ENCODE assay signal across 2 cellular contexts in the genomic region with DNA sequence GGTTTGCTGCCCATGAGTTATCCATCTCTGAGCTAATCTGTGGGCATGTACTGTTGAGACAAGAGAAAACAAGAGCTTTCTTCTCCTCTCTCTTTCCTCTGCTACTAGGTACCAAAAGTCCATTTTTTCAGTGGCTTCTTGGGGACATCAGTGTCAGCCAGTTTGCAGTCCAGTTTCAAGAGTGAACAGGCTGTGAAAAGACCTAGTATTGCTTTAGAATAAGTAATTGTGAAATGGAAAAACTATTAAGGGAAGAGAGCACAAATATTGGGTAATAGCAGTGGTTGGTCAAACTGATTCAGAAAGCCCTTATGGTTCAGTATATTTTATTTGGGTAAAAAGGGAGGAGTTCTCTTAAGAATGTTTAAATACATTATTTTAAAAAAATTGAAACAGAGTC.
TF ChIP-seq lines count a peak whose summit lies in the region.

No MANE protein-coding gene starts in this region.

TF ChIP-seq in liver, 16 proteins besides CTCF, POLR2A, EP300 and RAD21 (continued from another document):
- TF ChIP-seq YY1 (IDR thresholded peaks at IDR 0.05), result no peak
- TF ChIP-seq, protein P1, sequence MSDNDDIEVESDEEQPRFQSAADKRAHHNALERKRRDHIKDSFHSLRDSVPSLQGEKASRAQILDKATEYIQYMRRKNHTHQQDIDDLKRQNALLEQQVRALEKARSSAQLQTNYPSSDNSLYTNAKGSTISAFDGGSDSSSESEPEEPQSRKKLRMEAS (IDR thresholded peaks at IDR 0.05), result peak; percentile 14
- TF ChIP-seq, protein P2, sequence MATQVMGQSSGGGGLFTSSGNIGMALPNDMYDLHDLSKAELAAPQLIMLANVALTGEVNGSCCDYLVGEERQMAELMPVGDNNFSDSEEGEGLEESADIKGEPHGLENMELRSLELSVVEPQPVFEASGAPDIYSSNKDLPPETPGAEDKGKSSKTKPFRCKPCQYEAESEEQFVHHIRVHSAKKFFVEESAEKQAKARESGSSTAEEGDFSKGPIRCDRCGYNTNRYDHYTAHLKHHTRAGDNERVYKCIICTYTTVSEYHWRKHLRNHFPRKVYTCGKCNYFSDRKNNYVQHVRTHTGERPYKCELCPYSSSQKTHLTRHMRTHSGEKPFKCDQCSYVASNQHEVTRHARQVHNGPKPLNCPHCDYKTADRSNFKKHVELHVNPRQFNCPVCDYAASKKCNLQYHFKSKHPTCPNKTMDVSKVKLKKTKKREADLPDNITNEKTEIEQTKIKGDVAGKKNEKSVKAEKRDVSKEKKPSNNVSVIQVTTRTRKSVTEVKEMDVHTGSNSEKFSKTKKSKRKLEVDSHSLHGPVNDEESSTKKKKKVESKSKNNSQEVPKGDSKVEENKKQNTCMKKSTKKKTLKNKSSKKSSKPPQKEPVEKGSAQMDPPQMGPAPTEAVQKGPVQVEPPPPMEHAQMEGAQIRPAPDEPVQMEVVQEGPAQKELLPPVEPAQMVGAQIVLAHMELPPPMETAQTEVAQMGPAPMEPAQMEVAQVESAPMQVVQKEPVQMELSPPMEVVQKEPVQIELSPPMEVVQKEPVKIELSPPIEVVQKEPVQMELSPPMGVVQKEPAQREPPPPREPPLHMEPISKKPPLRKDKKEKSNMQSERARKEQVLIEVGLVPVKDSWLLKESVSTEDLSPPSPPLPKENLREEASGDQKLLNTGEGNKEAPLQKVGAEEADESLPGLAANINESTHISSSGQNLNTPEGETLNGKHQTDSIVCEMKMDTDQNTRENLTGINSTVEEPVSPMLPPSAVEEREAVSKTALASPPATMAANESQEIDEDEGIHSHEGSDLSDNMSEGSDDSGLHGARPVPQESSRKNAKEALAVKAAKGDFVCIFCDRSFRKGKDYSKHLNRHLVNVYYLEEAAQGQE (IDR thresholded peaks at IDR 0.05), result no peak
- TF ChIP-seq, protein P3, sequence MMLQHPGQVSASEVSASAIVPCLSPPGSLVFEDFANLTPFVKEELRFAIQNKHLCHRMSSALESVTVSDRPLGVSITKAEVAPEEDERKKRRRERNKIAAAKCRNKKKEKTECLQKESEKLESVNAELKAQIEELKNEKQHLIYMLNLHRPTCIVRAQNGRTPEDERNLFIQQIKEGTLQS (IDR thresholded peaks at IDR 0.05), result no peak
- no peak for TF ChIP-seq FOXA1 (IDR thresholded peaks at IDR 0.05)
- TF ChIP-seq EGR1 (IDR thresholded peaks at IDR 0.05; ENCODE audit: low read depth in 2 of 2), result no peak
- TF ChIP-seq HNF4A (conservative IDR thresholded peaks at IDR 0.05), result peak; percentile 55 to 85
- no peak for TF ChIP-seq TAF1 (conservative IDR thresholded peaks at IDR 0.05)
- peak in 1 of 2 donors; percentile 30 for TF ChIP-seq JUND (IDR thresholded peaks at IDR 0.05)
- no peak for TF ChIP-seq GABPA (IDR thresholded peaks at IDR 0.05 in 1 of 2, conservative IDR thresholded peaks at IDR 0.05 in 1 of 2)

TF ChIP-seq in HepG2, 621 proteins besides CTCF, POLR2A, EP300 and RAD21 (continued from another document):
- TF ChIP-seq, protein P4, sequence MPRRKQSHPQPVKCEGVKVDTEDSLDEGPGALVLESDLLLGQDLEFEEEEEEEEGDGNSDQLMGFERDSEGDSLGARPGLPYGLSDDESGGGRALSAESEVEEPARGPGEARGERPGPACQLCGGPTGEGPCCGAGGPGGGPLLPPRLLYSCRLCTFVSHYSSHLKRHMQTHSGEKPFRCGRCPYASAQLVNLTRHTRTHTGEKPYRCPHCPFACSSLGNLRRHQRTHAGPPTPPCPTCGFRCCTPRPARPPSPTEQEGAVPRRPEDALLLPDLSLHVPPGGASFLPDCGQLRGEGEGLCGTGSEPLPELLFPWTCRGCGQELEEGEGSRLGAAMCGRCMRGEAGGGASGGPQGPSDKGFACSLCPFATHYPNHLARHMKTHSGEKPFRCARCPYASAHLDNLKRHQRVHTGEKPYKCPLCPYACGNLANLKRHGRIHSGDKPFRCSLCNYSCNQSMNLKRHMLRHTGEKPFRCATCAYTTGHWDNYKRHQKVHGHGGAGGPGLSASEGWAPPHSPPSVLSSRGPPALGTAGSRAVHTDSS (CRISPR knock-in tag; conservative IDR thresholded peaks at IDR 0.05), result no peak
- TF ChIP-seq BORCS8-MEF2B (CRISPR knock-in tag; IDR thresholded peaks at IDR 0.05) (no peak), GATA4 (IDR thresholded peaks at IDR 0.05; ENCODE audit: borderline replicate concordance, low read depth) (no peak)
